Comparison of ENCODE assay signal across 20 cellular contexts in genomic region chr4:22670953-22671352, GRCh38. TPM values are rescaled to one million over a fixed set of nuclear protein-coding genes. Genes with fewer than 3 reads are reported as not detected.
A peak's percentile ranks its signal among the peaks of the same experiment; 100 is the strongest.
DNase-seq lines count a peak whose midpoint lies in the region; ATAC-seq, FAIRE-seq and TF ChIP-seq lines count a peak whose summit lies in the region.
"Had no signal": no experiment of that assay in that cellular context is flagged by ENCODE, and none has a peak within 500 bp of the region (broad histone marks: within the 10 kb centered on the region; RNA-seq: fewer than 3 reads in every experiment).

No MANE protein-coding gene starts in this region.

- H2AFZ ChIP-seq in GM23248, result no peak overlapping the region
- no peak overlapping the region for H2AFZ ChIP-seq in keratinocyte (ENCODE audit: control insufficient read depth, low read length)
- no peak overlapping the region for H2AFZ ChIP-seq in OCI-LY7 (ENCODE audit: low read length)

- peaks cover 1% of the 10 kb centered on the region for H3K9me3 Mint-ChIP-seq in activated CD8-positive, alpha-beta T cell treated with anti-CD3 and anti-CD28 coated beads for 36 hours
- no peaks in the 10 kb centered on the region for H3K9me3 Mint-ChIP-seq in activated CD8-positive, alpha-beta T cell treated with anti-CD3 and anti-CD28 coated beads, Interleukin-2, amount 10 ng/mL, durations not matched to agents 7 days and 5 days (ENCODE audit: insufficient read depth)
- H3K9me3 Mint-ChIP-seq in progenitor cell of endocrine pancreas (ENCODE audit: low read depth), result no peaks in the 10 kb centered on the region
- H3K9me3 Mint-ChIP-seq: brain had no signal

- no peak overlapping the region for H3K4me2 ChIP-seq in GM23248 (ENCODE audit: unreplicated experiment)
- no peak overlapping the region for H3K4me2 ChIP-seq in keratinocyte (ENCODE audit: control insufficient read depth, extremely low read depth, insufficient read depth, low read depth, low read length)
- H3K4me2 ChIP-seq in OCI-LY7 (ENCODE audit: low read length), result no peak overlapping the region

- dilution Hi-C loops in keratinocyte (cut with MboI; ENCODE audit: extremely low pct_ligation_motif_present, low sequenced_read_pairs), result no loop called here

- H3K9me1 ChIP-seq in keratinocyte (ENCODE audit: control insufficient read depth, extremely low read depth, insufficient read depth, low read length), result no peaks in the 10 kb centered on the region

- peak; percentile 87 for FAIRE-seq in keratinocyte (lab: Jason Lieb, UNC)
- FAIRE-seq: RCC 7860 had no signal

- no peak overlapping the region for H3K27ac ChIP-seq in GM23248
- H3K27ac ChIP-seq in keratinocyte (ENCODE audit: control insufficient read depth, insufficient read depth, low read length), result no peak overlapping the region
- no peak overlapping the region for H3K27ac ChIP-seq in OCI-LY7 (ENCODE audit: low read depth, low read length, poor library complexity, severe bottlenecking)
- H3K27ac ChIP-seq: C4-2B, esophagus muscularis mucosa, vagina had no signal

- H3K9me3 ChIP-seq in GM23248 (ENCODE audit: low read depth), result no peaks in the 10 kb centered on the region
- no peaks in the 10 kb centered on the region for H3K9me3 ChIP-seq in keratinocyte (ENCODE audit: control insufficient read depth, low read depth, low read length)
- no peaks in the 10 kb centered on the region for H3K9me3 ChIP-seq in OCI-LY7 (ENCODE audit: low read length)
- H3K9me3 ChIP-seq: esophagus muscularis mucosa, vagina had no signal

- no peak overlapping the region for H3K27ac Mint-ChIP-seq in activated CD8-positive, alpha-beta T cell treated with anti-CD3 and anti-CD28 coated beads for 36 hours
- H3K27ac Mint-ChIP-seq in activated CD8-positive, alpha-beta T cell treated with anti-CD3 and anti-CD28 coated beads, Interleukin-2, amount 10 ng/mL, durations not matched to agents 7 days and 5 days, result no peak overlapping the region
- H3K27ac Mint-ChIP-seq in progenitor cell of endocrine pancreas, result no peak overlapping the region
- H3K27ac Mint-ChIP-seq: brain had no signal

- H3F3A ChIP-seq in GM23248 (ENCODE audit: insufficient read depth), result no peaks in the 10 kb centered on the region

- H3K27me3 ChIP-seq in GM23248 (replicated peaks; ENCODE audit: insufficient read depth) (0 out of 2 replicates have a peak, but pooled peaks cover 6% of the 10 kb centered on the region), keratinocyte (ENCODE audit: control insufficient read depth, extremely low read depth, insufficient read depth, low read length) (no peaks in the 10 kb centered on the region)
- H3K27me3 ChIP-seq: esophagus muscularis mucosa, vagina had no signal

- H3K36me3 ChIP-seq in GM23248 (ENCODE audit: low read depth), result no peaks in the 10 kb centered on the region
- no peaks in the 10 kb centered on the region for H3K36me3 ChIP-seq in keratinocyte (ENCODE audit: control insufficient read depth in 2 of 2, extremely low read depth in 1 of 2, insufficient read depth in 2 of 2, low read length in 2 of 2)
- no peaks in the 10 kb centered on the region for H3K36me3 ChIP-seq in OCI-LY7 (ENCODE audit: insufficient read depth, low read length)
- H3K36me3 ChIP-seq: esophagus muscularis mucosa, vagina had no signal

- H3K9ac ChIP-seq in GM23248 (no peak overlapping the region), keratinocyte (ENCODE audit: control insufficient read depth, extremely low read depth, insufficient read depth, low read length) (no peak overlapping the region)

- H3K4me3 ChIP-seq in GM23248 (no peak overlapping the region), astrocyte of the spinal cord (ENCODE audit: low read depth, low read length) (no peak overlapping the region), keratinocyte (ENCODE audit: control insufficient read depth in 2 of 3, extremely low read depth in 1 of 3, insufficient read depth in 2 of 3, low read depth in 1 of 3, low read length in 3 of 3) (no peak overlapping the region), OCI-LY7 (ENCODE audit: low read depth, low read length, poor library complexity, severe bottlenecking) (no peak overlapping the region)
- H3K4me3 ChIP-seq: esophagus muscularis mucosa, vagina had no signal

- BruUV-seq in OCI-LY7 (replicated peaks; lab: Mats Ljungman, UMichigan), result no TSS peak

- CTCF ChIA-PET in activated CD8-positive, alpha-beta T cell treated with anti-CD3 and anti-CD28 coated beads for 36 hours (lab: Charles Lee), result interaction anchor here (1.7 kb wide), 1 partner anchor 10 kb away, joined by 5 read pairs; no protein-coding TSS in a partner anchor
- CTCF ChIA-PET in activated CD8-positive, alpha-beta T cell treated with anti-CD3 and anti-CD28 coated beads, Interleukin-2, amount 10 ng/mL, durations not matched to agents 7 days and 5 days (lab: Charles Lee), result interaction anchor here (1.3 kb wide), 2 partner anchors 11 to 169 kb away, joined by 3 to 4 read pairs; no protein-coding TSS in a partner anchor
- CTCF ChIA-PET in OCI-LY7 (lab: Charles Lee; ENCODE audit: unreplicated experiment), result no interaction called here

- in situ Hi-C loops in GM23248 (cut with MboI) (no loop called here), astrocyte of the spinal cord (cut with HindIII; ENCODE audit: low sequenced_read_pairs) (no loop called here)

- H4K20me1 ChIP-seq in GM23248 (ENCODE audit: insufficient read depth) (no peaks in the 10 kb centered on the region), keratinocyte (ENCODE audit: control insufficient read depth, extremely low read depth, insufficient read depth, low read length) (no peaks in the 10 kb centered on the region), OCI-LY7 (ENCODE audit: insufficient read depth, low read length) (no peaks in the 10 kb centered on the region)

- no peak for DNase-seq in activated CD8-positive, alpha-beta T cell treated with anti-CD3 and anti-CD28 coated beads for 36 hours
- DNase-seq in activated CD8-positive, alpha-beta T cell treated with anti-CD3 and anti-CD28 coated beads, Interleukin-2, amount 10 ng/mL, durations not matched to agents 7 days and 5 days, result no peak
- DNase-seq in GM23248 (peak; percentile 17), astrocyte of the spinal cord (ENCODE audit: low read depth, low spot score) (peak; percentile 32), keratinocyte (ENCODE audit: low read depth, low spot score) (no peak), OCI-LY7 (ENCODE audit: low spot score) (no peak), progenitor cell of endocrine pancreas (ENCODE audit: low spot score, unreplicated experiment) (no peak)
- DNase-seq: activated CD8-positive, alpha-beta memory T cell treated with anti-CD3 and anti-CD28 coated beads for 24 hours; DMS79; NCI-H2171 treated with DMSO at 0.1 percent for 48 hours; NCI-H82 had no signal

- ATAC-seq in activated CD8-positive, alpha-beta T cell treated with anti-CD3 and anti-CD28 coated beads for 36 hours, result peak; percentile 79
- ATAC-seq in activated CD8-positive, alpha-beta T cell treated with anti-CD3 and anti-CD28 coated beads, Interleukin-2, amount 10 ng/mL, durations not matched to agents 7 days and 5 days, result no peak
- ATAC-seq in HG03159 (IDR thresholded peaks at IDR 0.05; ENCODE audit: unreplicated experiment), result no peak

- POLR2A ChIA-PET in activated CD8-positive, alpha-beta T cell treated with anti-CD3 and anti-CD28 coated beads for 36 hours (lab: Charles Lee), result no interaction called here
- POLR2A ChIA-PET in activated CD8-positive, alpha-beta T cell treated with anti-CD3 and anti-CD28 coated beads, Interleukin-2, amount 10 ng/mL, durations not matched to agents 7 days and 5 days (lab: Charles Lee), result no interaction called here
- POLR2A ChIA-PET in OCI-LY7 (lab: Charles Lee), result interaction anchor here (0.5 kb wide), 1 partner anchor 16 kb away, joined by 3 read pairs; no protein-coding TSS in a partner anchor

- H3K9me2 ChIP-seq in GM23248 (ENCODE audit: insufficient read depth) (no peaks in the 10 kb centered on the region), OCI-LY7 (ENCODE audit: insufficient read depth, low read length) (no peaks in the 10 kb centered on the region)

- intact Hi-C loops in activated CD8-positive, alpha-beta T cell treated with anti-CD3 and anti-CD28 coated beads for 36 hours (cut with micrococcal nuclease), result no loop called here
- intact Hi-C loops in OCI-LY7 (cut with micrococcal nuclease; ENCODE audit: unreplicated experiment), result no loop called here

- H3K4me1 Mint-ChIP-seq in activated CD8-positive, alpha-beta T cell treated with anti-CD3 and anti-CD28 coated beads for 36 hours (ENCODE audit: low read depth), result peaks cover 55% of the 10 kb centered on the region
- H3K4me1 Mint-ChIP-seq in activated CD8-positive, alpha-beta T cell treated with anti-CD3 and anti-CD28 coated beads, Interleukin-2, amount 10 ng/mL, durations not matched to agents 7 days and 5 days (ENCODE audit: low read depth), result peaks cover 39% of the 10 kb centered on the region
- no peaks in the 10 kb centered on the region for H3K4me1 Mint-ChIP-seq in progenitor cell of endocrine pancreas (ENCODE audit: low read depth)

- no peak overlapping the region for H3K4me3 Mint-ChIP-seq in activated CD8-positive, alpha-beta T cell treated with anti-CD3 and anti-CD28 coated beads for 36 hours
- H3K4me3 Mint-ChIP-seq in activated CD8-positive, alpha-beta T cell treated with anti-CD3 and anti-CD28 coated beads, Interleukin-2, amount 10 ng/mL, durations not matched to agents 7 days and 5 days, result no peak overlapping the region
- H3K4me3 Mint-ChIP-seq in progenitor cell of endocrine pancreas (ENCODE audit: low read depth), result no peak overlapping the region
- H3K4me3 Mint-ChIP-seq: brain had no signal

- 27 to 47% methylated on average over 1 of the region's 1 CpG for WGBS in GM23248 (ENCODE audit: low coverage in 1 of 2, low lambda C conversion rate in 2 of 2, missing lambda C conversion rate in 2 of 2), 2 experiments

- H3K27me3 Mint-ChIP-seq in activated CD8-positive, alpha-beta T cell treated with anti-CD3 and anti-CD28 coated beads for 36 hours, result no peaks in the 10 kb centered on the region
- H3K27me3 Mint-ChIP-seq in activated CD8-positive, alpha-beta T cell treated with anti-CD3 and anti-CD28 coated beads, Interleukin-2, amount 10 ng/mL, durations not matched to agents 7 days and 5 days (ENCODE audit: low read depth), result no peaks in the 10 kb centered on the region
- H3K27me3 Mint-ChIP-seq in progenitor cell of endocrine pancreas, result peaks cover 2% of the 10 kb centered on the region

- TF ChIP-seq CTCF in activated CD8-positive, alpha-beta T cell treated with anti-CD3 and anti-CD28 coated beads for 36 hours (IDR thresholded peaks at IDR 0.05), result no peak
- TF ChIP-seq CTCF in astrocyte of the spinal cord (IDR thresholded peaks at IDR 0.05; ENCODE audit: low read depth, low read length) (no peak), keratinocyte (optimal IDR thresholded peaks at IDR 0.05 in 1 of 3, IDR thresholded peaks at IDR 0.05 in 1 of 3, conservative IDR thresholded peaks at IDR 0.05 in 1 of 3; ENCODE audit: extremely low read depth in 1 of 3, insufficient read depth in 2 of 3, low read length in 3 of 3) (no peak), OCI-LY7 (conservative IDR thresholded peaks at IDR 0.05; ENCODE audit: low read length) (no peak), progenitor cell of endocrine pancreas (IDR thresholded peaks at IDR 0.05; ENCODE audit: unreplicated experiment) (no peak)

- H3K4me1 ChIP-seq in GM23248 (ENCODE audit: insufficient read depth) (no peaks in the 10 kb centered on the region), keratinocyte (ENCODE audit: control insufficient read depth, extremely low read depth, insufficient read depth, low read length) (peaks cover 7% of the 10 kb centered on the region), OCI-LY7 (ENCODE audit: insufficient read depth, low read length, poor library complexity, severe bottlenecking) (no peaks in the 10 kb centered on the region)
- H3K4me1 ChIP-seq: esophagus muscularis mucosa, vagina had no signal

- no peaks in the 10 kb centered on the region for H3K79me2 ChIP-seq in GM23248 (ENCODE audit: insufficient read depth)
- no peaks in the 10 kb centered on the region for H3K79me2 ChIP-seq in keratinocyte (ENCODE audit: control insufficient read depth, insufficient read depth, low read length)
- H3K79me2 ChIP-seq in OCI-LY7 (ENCODE audit: insufficient read depth, low read depth, low read length), result no peaks in the 10 kb centered on the region

- H3K36me3 Mint-ChIP-seq in activated CD8-positive, alpha-beta T cell treated with anti-CD3 and anti-CD28 coated beads for 36 hours (ENCODE audit: low read depth), result no peaks in the 10 kb centered on the region
- peaks cover 6% of the 10 kb centered on the region for H3K36me3 Mint-ChIP-seq in activated CD8-positive, alpha-beta T cell treated with anti-CD3 and anti-CD28 coated beads, Interleukin-2, amount 10 ng/mL, durations not matched to agents 7 days and 5 days (ENCODE audit: low read depth)
- H3K36me3 Mint-ChIP-seq in progenitor cell of endocrine pancreas (ENCODE audit: insufficient read depth), result no peaks in the 10 kb centered on the region
- H3K36me3 Mint-ChIP-seq: brain had no signal

RNA-seq across cellular contexts. Expression of gene GBA3, which starts 21.8 kb away (rescaled TPM):
- not detected for total RNA-seq in activated CD8-positive, alpha-beta T cell treated with anti-CD3 and anti-CD28 coated beads for 36 hours
- not detected for total RNA-seq in activated CD8-positive, alpha-beta T cell treated with anti-CD3 and anti-CD28 coated beads, Interleukin-2, amount 10 ng/mL, durations not matched to agents 7 days and 5 days
- not detected in 2 replicates for total RNA-seq in GM23248 (2014; rRNA removed; shearing (Covaris generic))
- polyA plus RNA-seq in GM23248 (2016; fragmentation: Nextera tagmentation; extraction: Ambion mirVana) (not detected in 2 replicates), keratinocyte (not detected in 3 replicates)
- not detected for polyA plus RNA-seq in keratinocyte (2011; ENCODE audit: low read depth)
- polyA plus RNA-seq in keratinocyte (2011; cell fraction: cytosol; rRNA removed), result 0.04 TPM in 1 of 2 replicates, not detected in the other
- polyA plus RNA-seq in keratinocyte (2011; cell fraction: nucleus; rRNA removed), result 0.05 TPM in 1 of 2 replicates, not detected in the other
- polyA plus RNA-seq in keratinocyte (2012; ENCODE audit: low replicate concordance), result not detected in 2 replicates
- polyA minus RNA-seq in keratinocyte, result not detected in 3 replicates
- not detected for polyA minus RNA-seq in keratinocyte (2011; cell fraction: cytosol; rRNA and poly(A)+ RNA removed)
- not detected in 2 replicates for polyA minus RNA-seq in keratinocyte (2011; cell fraction: nucleus; rRNA and poly(A)+ RNA removed)
- total RNA-seq in OCI-LY7 (2014; rRNA removed; shearing (Covaris generic)), result not detected in 2 replicates
- total RNA-seq in OCI-LY7 (2022) (not detected in 2 replicates), progenitor cell of endocrine pancreas (0.29 and 0.44 TPM in 2 replicates)
- total RNA-seq: esophagus muscularis mucosa, HT1080, kidney epithelial cell, LHCN-M2, vagina had no signal

Comparison
In these comparisons a context has a peak if more than half of its experiments do, and no peak if none do; other contexts are left out.
1. DNase-seq: peak in GM23248 (single experiment) and astrocyte of the spinal cord (single experiment); none in activated CD8-positive, alpha-beta T cell treated with anti-CD3 and anti-CD28 coated beads for 36 hours (single experiment), activated CD8-positive, alpha-beta T cell treated with anti-CD3 and anti-CD28 coated beads, Interleukin-2, amount 10 ng/mL, durations not matched to agents 7 days and 5 days (single experiment), keratinocyte (single experiment), OCI-LY7 (single experiment) and progenitor cell of endocrine pancreas (single experiment).